ENCODE assay signal across 8 cellular contexts in the genomic region with DNA sequence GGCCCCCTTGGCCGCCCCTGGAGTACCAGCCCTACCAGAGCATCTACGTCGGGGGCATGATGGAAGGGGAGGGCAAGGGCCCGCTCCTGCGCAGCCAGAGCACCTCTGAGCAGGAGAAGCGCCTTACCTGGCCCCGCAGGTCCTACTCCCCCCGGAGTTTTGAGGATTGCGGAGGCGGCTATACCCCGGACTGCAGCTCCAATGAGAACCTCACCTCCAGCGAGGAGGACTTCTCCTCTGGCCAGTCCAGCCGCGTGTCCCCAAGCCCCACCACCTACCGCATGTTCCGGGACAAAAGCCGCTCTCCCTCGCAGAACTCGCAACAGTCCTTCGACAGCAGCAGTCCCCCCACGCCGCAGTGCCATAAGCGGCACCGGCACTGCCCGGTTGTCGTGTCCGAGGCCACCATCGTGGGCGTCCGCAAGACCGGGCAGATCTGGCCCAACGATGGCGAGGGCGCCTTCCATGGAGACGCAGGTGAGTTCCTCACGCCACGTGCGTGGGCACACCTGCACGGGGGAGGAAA. TPM values are rescaled to one million over a fixed set of nuclear protein-coding genes. Genes with fewer than 3 reads are reported as not detected.
DNase-seq lines count a peak whose midpoint lies in the region; ATAC-seq and TF ChIP-seq lines count a peak whose summit lies in the region.

No MANE protein-coding gene starts in this region.

- peaks cover 57% of the 10 kb centered on the region for H3K79me2 ChIP-seq in hepatocyte

- no peak for TF ChIP-seq CTCF in hepatocyte (IDR thresholded peaks at IDR 0.05; ENCODE audit: poor library complexity)

- no peaks in the 10 kb centered on the region for H3K9me3 Mint-ChIP-seq in activated T-cell treated with anti-CD3 and anti-CD28 coated beads, Interleukin-2, amount 50 U/mL, for 24 hours
- no peaks in the 10 kb centered on the region for H3K9me3 Mint-ChIP-seq in stimulated activated effector memory CD8-positive, alpha-beta T cell treated with anti-CD3 and anti-CD28 coated beads, Interleukin-12 subunit alpha, Interleukin-12 subunit beta, amount 100 ng/mL, for 72 hours

- H3K4me3 ChIP-seq in HUES6 (ENCODE audit: low read depth, low read length): peak overlapping the region; percentile 72
- peak overlapping the region; percentile 82 for H3K4me3 ChIP-seq in hepatocyte

- peaks cover 9% of the 10 kb centered on the region for H3K9me3 ChIP-seq in HUES6 (ENCODE audit: control insufficient read depth, insufficient read depth, low read depth, low read length)
- no peaks in the 10 kb centered on the region for H3K9me3 ChIP-seq in hepatocyte (ENCODE audit: low read depth)

- H3K4me2 ChIP-seq in hepatocyte: peak overlapping the region; percentile 97

- WGBS in hepatocyte (ENCODE audit: low lambda C conversion rate, missing lambda C conversion rate): 30% methylated on average over 38 of the region's 39 CpGs

- peaks cover 39% of the 10 kb centered on the region for H3K36me3 Mint-ChIP-seq in activated T-cell treated with anti-CD3 and anti-CD28 coated beads, Interleukin-2, amount 50 U/mL, for 24 hours (ENCODE audit: low read depth)
- H3K36me3 Mint-ChIP-seq in stimulated activated effector memory CD8-positive, alpha-beta T cell treated with anti-CD3 and anti-CD28 coated beads, Interleukin-12 subunit alpha, Interleukin-12 subunit beta, amount 100 ng/mL, for 72 hours: peaks cover 22% of the 10 kb centered on the region

- H3K4me3 Mint-ChIP-seq in activated T-cell treated with anti-CD3 and anti-CD28 coated beads, Interleukin-2, amount 50 U/mL, for 24 hours: peak overlapping the region; percentile 87
- peak overlapping the region; percentile 86 for H3K4me3 Mint-ChIP-seq in stimulated activated effector memory CD8-positive, alpha-beta T cell treated with anti-CD3 and anti-CD28 coated beads, Interleukin-12 subunit alpha, Interleukin-12 subunit beta, amount 100 ng/mL, for 72 hours

- H3K9me2 ChIP-seq in hepatocyte (replicated peaks; ENCODE audit: insufficient read depth): no peaks in the 10 kb centered on the region

- no peak overlapping the region for H2AFZ ChIP-seq in hepatocyte

- peaks cover 4% of the 10 kb centered on the region; the same call in 1 of the 2 replicates for H3K36me3 ChIP-seq in HUES6 (ENCODE audit: control insufficient read depth, insufficient read depth, low read length)
- H3K36me3 ChIP-seq in hepatocyte (replicated peaks; ENCODE audit: insufficient read depth, low read depth): no peaks in the 10 kb centered on the region

- H3K9ac ChIP-seq in HUES6 (ENCODE audit: low read length): peak overlapping the region; percentile 89

- H3K27me3 Mint-ChIP-seq in activated T-cell treated with anti-CD3 and anti-CD28 coated beads, Interleukin-2, amount 50 U/mL, for 24 hours: no peaks in the 10 kb centered on the region

- peaks cover 67% of the 10 kb centered on the region for H3K4me1 Mint-ChIP-seq in activated T-cell treated with anti-CD3 and anti-CD28 coated beads, Interleukin-2, amount 50 U/mL, for 24 hours (ENCODE audit: low read depth)
- peaks cover 72% of the 10 kb centered on the region for H3K4me1 Mint-ChIP-seq in stimulated activated effector memory CD8-positive, alpha-beta T cell treated with anti-CD3 and anti-CD28 coated beads, Interleukin-12 subunit alpha, Interleukin-12 subunit beta, amount 100 ng/mL, for 72 hours

- H3K4me1 ChIP-seq in HUES6 (ENCODE audit: control insufficient read depth, insufficient read depth, low read length) (peaks cover 49% of the 10 kb centered on the region), hepatocyte (ENCODE audit: insufficient read depth) (peaks cover 51% of the 10 kb centered on the region)

- H3K27me3 ChIP-seq in HUES6 (ENCODE audit: control insufficient read depth, insufficient read depth, low read length): peaks cover 11% of the 10 kb centered on the region
- H3K27me3 ChIP-seq in hepatocyte: no peaks in the 10 kb centered on the region

- ATAC-seq in stimulated activated effector memory CD8-positive, alpha-beta T cell treated with anti-CD3 and anti-CD28 coated beads, Interleukin-12 subunit alpha, Interleukin-12 subunit beta, amount 100 ng/mL, for 72 hours: no peak
- ATAC-seq in GM21825 (IDR thresholded peaks at IDR 0.05; ENCODE audit: unreplicated experiment): no peak

- peak overlapping the region; percentile 95 for H3K27ac Mint-ChIP-seq in activated T-cell treated with anti-CD3 and anti-CD28 coated beads, Interleukin-2, amount 50 U/mL, for 24 hours
- H3K27ac Mint-ChIP-seq in stimulated activated effector memory CD8-positive, alpha-beta T cell treated with anti-CD3 and anti-CD28 coated beads, Interleukin-12 subunit alpha, Interleukin-12 subunit beta, amount 100 ng/mL, for 72 hours: peak overlapping the region; percentile 78

- peaks cover 56% of the 10 kb centered on the region for H4K20me1 ChIP-seq in hepatocyte (ENCODE audit: insufficient read depth, poor library complexity, severe bottlenecking)

- peak; percentile 56 for DNase-seq in activated T-cell treated with anti-CD3 and anti-CD28 coated beads, Interleukin-2, amount 50 U/mL, for 24 hours
- DNase-seq in hepatocyte (ENCODE audit: low spot score) (no peak), activated gamma-delta T cell treated with Interleukin-2 at 50 U/mL for 16 hours (no peak), NCI-H1694 treated with DMSO at 0.1 percent for 48 hours (lab: John Stamatoyannopoulos, UW) (no peak), NCI-H526 treated with DMSO at 0.1 percent for 48 hours (lab: John Stamatoyannopoulos, UW) (no peak)
- peak in 1 of 2 donors; percentile 57 for DNase-seq in stimulated activated effector memory CD8-positive, alpha-beta T cell treated with anti-CD3 and anti-CD28 coated beads, Interleukin-12 subunit alpha, Interleukin-12 subunit beta, amount 100 ng/mL, for 72 hours (ENCODE audit: low spot score in 2 of 2)

- H3K27ac ChIP-seq in HUES6 (ENCODE audit: low read depth, low read length) (no peak overlapping the region), hepatocyte (no peak overlapping the region)

RNA-seq across cellular contexts. Expression of gene BCR, which starts 1.5 kb away (rescaled TPM):
- 42.2 and 50.4 TPM in 2 replicates for total RNA-seq in hepatocyte
- 38.8 and 41.3 TPM in 2 replicates for polyA plus RNA-seq in hepatocyte

RNA-seq across cellular contexts. Expression of gene RAB36, which starts 36.5 kb away (rescaled TPM):
- 1.8 and 2.7 TPM in 2 replicates for total RNA-seq in hepatocyte
- 4.8 and 5.3 TPM in 2 replicates for polyA plus RNA-seq in hepatocyte

RNA-seq across cellular contexts. Expression of gene RSPH14, which starts 40.0 kb away (rescaled TPM):
- not detected in 2 replicates for total RNA-seq in hepatocyte
- polyA plus RNA-seq in hepatocyte: 1.0 and 1.4 TPM in 2 replicates
